Comparison of ENCODE assay signal across 8 cellular contexts in the genomic region with DNA sequence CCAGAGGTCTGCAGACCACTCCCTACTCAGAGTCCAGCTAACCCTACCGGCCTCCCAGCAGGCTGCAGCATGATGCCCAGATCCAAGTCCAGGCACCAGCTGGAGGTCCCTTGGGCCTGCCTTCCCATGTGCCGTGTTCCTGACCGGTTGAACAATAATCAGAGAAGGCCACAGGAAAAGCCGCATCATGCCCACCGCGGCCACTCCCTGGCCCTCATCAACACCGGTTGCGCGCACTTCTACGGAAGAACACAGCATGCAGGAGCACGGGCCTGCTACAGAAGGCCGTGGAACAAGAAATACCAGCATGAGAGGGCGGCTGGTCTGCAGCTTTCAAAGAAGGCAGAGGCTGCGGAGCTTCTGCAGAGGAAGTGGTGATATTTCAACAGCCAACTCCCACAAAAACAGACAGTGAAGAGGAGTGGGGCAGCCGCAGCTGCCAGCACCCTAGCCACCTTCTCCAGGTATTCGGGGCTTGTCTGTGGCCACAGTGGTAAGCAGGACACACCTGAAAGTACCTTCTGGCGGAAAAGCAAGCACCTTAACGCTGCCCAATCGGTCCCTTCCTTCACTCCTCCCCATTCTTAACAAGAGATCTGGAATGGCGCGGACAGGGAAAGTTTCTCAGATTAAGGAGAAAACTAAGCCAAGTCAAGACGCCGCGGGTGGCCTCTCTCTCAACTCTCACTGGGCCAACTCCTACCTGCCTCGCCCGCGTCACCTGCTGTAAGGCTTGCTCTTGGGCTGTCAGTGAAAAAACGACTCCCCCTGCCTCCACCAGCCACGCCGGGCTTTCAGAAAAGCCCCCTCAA. TPM values are rescaled to one million over a fixed set of nuclear protein-coding genes. Genes with fewer than 3 reads are reported as not detected.
DNase-seq lines count a peak whose midpoint lies in the region; ATAC-seq and TF ChIP-seq lines count a peak whose summit lies in the region.

No MANE protein-coding gene starts in this region.

- DNase-seq in heart left ventricle = no peak
- no peak for DNase-seq in Right ventricle myocardium inferior (ENCODE audit: missing footprints)
- no peak for DNase-seq in activated CD4-positive, alpha-beta memory T cell treated with anti-CD3 and anti-CD28 coated beads, Interleukin-2, amount 10 ng/mL, durations not matched to agents 7 days and 5 days
- peak; percentile 42 for DNase-seq in left kidney (ENCODE audit: low read depth, low spot score)
- DNase-seq in tibial nerve (ENCODE audit: low spot score in 2 of 2) = no peak
- DNase-seq in middle frontal gyrus (ENCODE audit: extremely low spot score, low spot score) = no peak
- no peak for DNase-seq in medulla oblongata (ENCODE audit: extremely low spot score)

- H3K27ac Mint-ChIP-seq in activated CD4-positive, alpha-beta memory T cell treated with anti-CD3 and anti-CD28 coated beads, Interleukin-2, amount 10 ng/mL, durations not matched to agents 7 days and 5 days = no peak overlapping the region

- peaks cover 5% of the 10 kb centered on the region for H3K36me3 Mint-ChIP-seq in activated CD4-positive, alpha-beta memory T cell treated with anti-CD3 and anti-CD28 coated beads, Interleukin-2, amount 10 ng/mL, durations not matched to agents 7 days and 5 days (ENCODE audit: low read depth)

- TF ChIP-seq CTCF in heart left ventricle (IDR thresholded peaks at IDR 0.05) = no peak
- TF ChIP-seq CTCF in tibial nerve (IDR thresholded peaks at IDR 0.05) = no peak

- H3K27me3 ChIP-seq in heart left ventricle (peaks cover 0 to 72% (median 24%) of the 10 kb centered on the region in 9 donors), tibial nerve (peaks cover 0 to 58% of the 10 kb centered on the region in 2 donors)

- peaks cover 66% of the 10 kb centered on the region for H3K27me3 Mint-ChIP-seq in activated CD4-positive, alpha-beta memory T cell treated with anti-CD3 and anti-CD28 coated beads, Interleukin-2, amount 10 ng/mL, durations not matched to agents 7 days and 5 days

- H3K4me1 ChIP-seq in heart left ventricle = peaks cover 0 to 23% (median 10%) of the 10 kb centered on the region in 12 donors
- H3K4me1 ChIP-seq in tibial nerve = peaks cover 0 to 20% (median 3%) of the 10 kb centered on the region in 4 donors

- TF ChIP-seq POLR2A in heart left ventricle (IDR thresholded peaks at IDR 0.05) (no peak), tibial nerve (IDR thresholded peaks at IDR 0.05) (no peak)

- H3K9me3 ChIP-seq in heart left ventricle (no peaks in the 10 kb centered on the region), tibial nerve (peaks cover 0 to 7% (median 0%) of the 10 kb centered on the region in 4 donors)

- 9 to 26% (median 13%) methylated on average over 23 to 30 of the region's 30 CpGs for WGBS in heart left ventricle, 4 donors
- 5 to 6% methylated on average over 30 of the region's 30 CpGs for WGBS in tibial nerve, 2 donors

- peak overlapping the region in 11 of 12 donors; percentile 9 to 67 (median 48) for H3K4me3 ChIP-seq in heart left ventricle
- peak overlapping the region; percentile 12 to 60 (median 22) for H3K4me3 ChIP-seq in tibial nerve

- ATAC-seq in heart left ventricle = no peak
- ATAC-seq in Right ventricle myocardium inferior = no peak
- ATAC-seq in HG03432 (IDR thresholded peaks at IDR 0.05; ENCODE audit: unreplicated experiment) = no peak

- peak overlapping the region; percentile 39 for H3K4me3 Mint-ChIP-seq in activated CD4-positive, alpha-beta memory T cell treated with anti-CD3 and anti-CD28 coated beads, Interleukin-2, amount 10 ng/mL, durations not matched to agents 7 days and 5 days

- intact Hi-C loops in heart left ventricle (cut with DNase I) = no loop called here
- intact Hi-C loops in Right ventricle myocardium inferior (cut with DNase I) = loop anchor here (5.0 kb wide), 1 partner anchor 93 kb away; no protein-coding TSS in a partner anchor

- CTCF ChIA-PET in activated CD4-positive, alpha-beta memory T cell treated with anti-CD3 and anti-CD28 coated beads, Interleukin-2, amount 10 ng/mL, durations not matched to agents 7 days and 5 days (lab: Charles Lee) = no interaction called here

- POLR2A ChIA-PET in activated CD4-positive, alpha-beta memory T cell treated with anti-CD3 and anti-CD28 coated beads, Interleukin-2, amount 10 ng/mL, durations not matched to agents 7 days and 5 days (lab: Charles Lee) = no interaction called here

- H3K36me3 ChIP-seq in heart left ventricle (no peaks in the 10 kb centered on the region), tibial nerve (no peaks in the 10 kb centered on the region)

- TF ChIP-seq EP300 in tibial nerve (IDR thresholded peaks at IDR 0.05) = no peak

- H3K4me1 Mint-ChIP-seq in activated CD4-positive, alpha-beta memory T cell treated with anti-CD3 and anti-CD28 coated beads, Interleukin-2, amount 10 ng/mL, durations not matched to agents 7 days and 5 days = peaks cover 24% of the 10 kb centered on the region

- peaks cover 2% of the 10 kb centered on the region for H3K9me3 Mint-ChIP-seq in activated CD4-positive, alpha-beta memory T cell treated with anti-CD3 and anti-CD28 coated beads, Interleukin-2, amount 10 ng/mL, durations not matched to agents 7 days and 5 days

- H3K27ac ChIP-seq in heart left ventricle (no peak overlapping the region), tibial nerve (peak overlapping the region in 1 of 4 donors; percentile 58)

RNA-seq across cellular contexts. Expression of a gene that starts 1.5 kb away (rescaled TPM):
- total RNA-seq in heart left ventricle (10 to 100 TPM in 2 of 9 donors, 1 to 10 TPM in 7; 2.8 to 16.1 (median 7.0) TPM), Right ventricle myocardium inferior (15.5 TPM), tibial nerve (1 to 10 TPM; 1.4 to 5.1 (median 2.2) TPM)
- 1 to 10 TPM; 1.3 to 2.0 TPM for polyA plus RNA-seq in heart left ventricle
- total RNA-seq in activated CD4-positive, alpha-beta memory T cell treated with anti-CD3 and anti-CD28 coated beads, Interleukin-2, amount 10 ng/mL, durations not matched to agents 7 days and 5 days = not detected
